In genomic region chr1:115069186-115069585, GRCh38 we compare ENCODE assay signal across 11 cellular contexts. TPM values are rescaled to one million over a fixed set of nuclear protein-coding genes. Genes with fewer than 3 reads are reported as not detected.
DNase-seq lines count a peak whose midpoint lies in the region; ATAC-seq and TF ChIP-seq lines count a peak whose summit lies in the region.
"Had no signal": no experiment of that assay in that cellular context is flagged by ENCODE, and none has a peak within 500 bp of the region (broad histone marks: within the 10 kb centered on the region; RNA-seq: fewer than 3 reads in every experiment).

No MANE protein-coding gene starts in this region.

- WGBS in mammary epithelial cell (ENCODE audit: low coverage, missing lambda C conversion rate), result 8% methylated on average over 6 of the region's 6 CpGs

- no peak for ATAC-seq in GM21786 (IDR thresholded peaks at IDR 0.05; ENCODE audit: unreplicated experiment)

- CTCF ChIA-PET in mammary epithelial cell (lab: Charles Lee; ENCODE audit: low non-redundant PET), result no interaction called here
- CTCF ChIA-PET in OCI-LY7 (lab: Charles Lee; ENCODE audit: unreplicated experiment), result no interaction called here

- BruUV-seq in mammary epithelial cell (replicated peaks; lab: Mats Ljungman, UMichigan) (no TSS peak), OCI-LY7 (replicated peaks; lab: Mats Ljungman, UMichigan) (no TSS peak)

- intact Hi-C loops in mammary epithelial cell (cut with micrococcal nuclease), result no loop called here
- intact Hi-C loops in OCI-LY7 (cut with micrococcal nuclease; ENCODE audit: unreplicated experiment), result no loop called here

- dilution Hi-C loops in mammary epithelial cell (cut with HindIII; ENCODE audit: low sequenced_read_pairs), result no loop called here

- H2AFZ ChIP-seq in mammary epithelial cell (ENCODE audit: low read depth, low read length), result peak overlapping the region; percentile 79
- no peak overlapping the region for H2AFZ ChIP-seq in OCI-LY7 (ENCODE audit: low read length)

- no peaks in the 10 kb centered on the region for H4K20me1 ChIP-seq in mammary epithelial cell (ENCODE audit: insufficient read depth, low read length)
- no peaks in the 10 kb centered on the region for H4K20me1 ChIP-seq in OCI-LY7 (ENCODE audit: insufficient read depth, low read length)

- DNase-seq in AG08395 (ENCODE audit: low spot score), result peak; percentile 62
- peak; percentile 98 for DNase-seq in LHCN-M2 (ENCODE audit: low read depth)
- DNase-seq in mammary epithelial cell, result peak; percentile 87
- peak; percentile 99 for DNase-seq in myocyte (ENCODE audit: low read depth)
- no peak for DNase-seq in OCI-LY7 (ENCODE audit: low spot score)
- DNase-seq in Kasumi-1 (lab: John Stamatoyannopoulos, UW), result no peak
- no peak for DNase-seq in stimulated activated CD8-positive, alpha-beta memory T cell treated with anti-CD3 and anti-CD28 coated beads, Interleukin-4, amount 100 ng/mL, for 48 hours
- DNase-seq: H9 had no signal

- POLR2A ChIA-PET in OCI-LY7 (lab: Charles Lee), result no interaction called here

- no peaks in the 10 kb centered on the region for H3K27me3 ChIP-seq in mammary epithelial cell (ENCODE audit: insufficient read depth, low read length)

- H3K36me3 ChIP-seq in mammary epithelial cell (ENCODE audit: insufficient read depth, low read length) (no peaks in the 10 kb centered on the region), OCI-LY7 (ENCODE audit: insufficient read depth, low read length) (no peaks in the 10 kb centered on the region)

- H3K27ac ChIP-seq in mammary epithelial cell (ENCODE audit: insufficient read depth, low read depth, low read length) (peak overlapping the region; percentile 41), OCI-LY7 (ENCODE audit: low read depth, low read length, poor library complexity, severe bottlenecking) (no peak overlapping the region)

- H3K4me1 ChIP-seq in mammary epithelial cell (ENCODE audit: insufficient read depth, low read length) (peaks cover 32% of the 10 kb centered on the region), OCI-LY7 (ENCODE audit: insufficient read depth, low read length, poor library complexity, severe bottlenecking) (no peaks in the 10 kb centered on the region)

- H3K4me2 ChIP-seq in mammary epithelial cell (ENCODE audit: insufficient read depth, low read depth, low read length) (peak overlapping the region; percentile 54), OCI-LY7 (ENCODE audit: low read length) (no peak overlapping the region)

- H3K79me2 ChIP-seq in mammary epithelial cell (ENCODE audit: insufficient read depth, low read length) (no peaks in the 10 kb centered on the region), OCI-LY7 (ENCODE audit: insufficient read depth, low read depth, low read length) (no peaks in the 10 kb centered on the region)

- TF ChIP-seq CTCF in mammary epithelial cell (conservative IDR thresholded peaks at IDR 0.05 in 1 of 2, IDR thresholded peaks at IDR 0.05 in 1 of 2; ENCODE audit: extremely low read depth in 1 of 2, insufficient read depth in 1 of 2, low read depth in 1 of 2, low read length in 2 of 2), result no peak
- TF ChIP-seq CTCF in OCI-LY7 (conservative IDR thresholded peaks at IDR 0.05; ENCODE audit: low read length), result no peak

- in situ Hi-C loops in mammary epithelial cell (cut with MboI; ENCODE audit: low sequenced_read_pairs in 2 of 2), result no loop called here

- H3K9ac ChIP-seq in mammary epithelial cell (ENCODE audit: insufficient read depth, low read length), result peak overlapping the region; percentile 15

- H3K4me3 ChIP-seq in mammary epithelial cell (replicated peaks in 1 of 3; ENCODE audit: insufficient read depth in 1 of 3, low read depth in 2 of 3, low read length in 3 of 3), result no peak overlapping the region
- no peak overlapping the region for H3K4me3 ChIP-seq in OCI-LY7 (ENCODE audit: low read depth, low read length, poor library complexity, severe bottlenecking)

- H3K9me3 ChIP-seq in mammary epithelial cell (replicated peaks; ENCODE audit: insufficient read depth, low read length), result no peaks in the 10 kb centered on the region
- H3K9me3 ChIP-seq in OCI-LY7 (ENCODE audit: low read length), result no peaks in the 10 kb centered on the region

- H3K9me2 ChIP-seq in OCI-LY7 (ENCODE audit: insufficient read depth, low read length), result no peaks in the 10 kb centered on the region

RNA-seq across cellular contexts. Expression of gene TSPAN2, which starts 20.1 kb away (rescaled TPM):
- 0.11 and 0.90 TPM in 2 replicates for total RNA-seq in LHCN-M2 (2014; rRNA removed)
- 1.0 TPM for polyA plus RNA-seq in LHCN-M2 (2012)
- 1 to 10 TPM in 1 of 2 donors, under 1 TPM in 1; 0.28 to 1.0 TPM for total RNA-seq in mammary epithelial cell
- polyA plus RNA-seq in mammary epithelial cell, result 0.07 TPM
- polyA minus RNA-seq in mammary epithelial cell, result 1.4 TPM
- 0.51 and 0.88 TPM in 2 replicates for total RNA-seq in myocyte
- 31.9 TPM for polyA plus RNA-seq in myocyte (2012)
- 0.25 TPM in 1 of 2 replicates, not detected in the other for total RNA-seq in OCI-LY7 (2014; rRNA removed; shearing (Covaris generic))
- total RNA-seq in OCI-LY7 (2022), result 0.22 and 0.36 TPM in 2 replicates

RNA-seq across cellular contexts. Expression of gene TSHB, which starts 39.6 kb away (rescaled TPM):
- total RNA-seq in LHCN-M2 (2014; rRNA removed) (not detected in 2 replicates), mammary epithelial cell (not detected), myocyte (not detected in 2 replicates), OCI-LY7 (2022) (not detected in 2 replicates)
- not detected for polyA plus RNA-seq in LHCN-M2 (2012)
- polyA plus RNA-seq in mammary epithelial cell, result not detected
- polyA minus RNA-seq in mammary epithelial cell, result not detected
- polyA plus RNA-seq in myocyte (2012), result not detected
- not detected in 2 replicates for total RNA-seq in OCI-LY7 (2014; rRNA removed; shearing (Covaris generic))
- total RNA-seq: H9, liver had no signal
- polyA plus RNA-seq: AG04450, liver had no signal

Comparison
In these comparisons a context has a peak if more than half of its experiments do, and no peak if none do; other contexts are left out.
1. DNase-seq: peak in AG08395 (single experiment), LHCN-M2 (single experiment), mammary epithelial cell (single experiment) and myocyte (single experiment); none in OCI-LY7 (single experiment), Kasumi-1 (0 of 2) and stimulated activated CD8-positive, alpha-beta memory T cell treated with anti-CD3 and anti-CD28 coated beads, Interleukin-4, amount 100 ng/mL, for 48 hours (single experiment).